In the genomic region with DNA sequence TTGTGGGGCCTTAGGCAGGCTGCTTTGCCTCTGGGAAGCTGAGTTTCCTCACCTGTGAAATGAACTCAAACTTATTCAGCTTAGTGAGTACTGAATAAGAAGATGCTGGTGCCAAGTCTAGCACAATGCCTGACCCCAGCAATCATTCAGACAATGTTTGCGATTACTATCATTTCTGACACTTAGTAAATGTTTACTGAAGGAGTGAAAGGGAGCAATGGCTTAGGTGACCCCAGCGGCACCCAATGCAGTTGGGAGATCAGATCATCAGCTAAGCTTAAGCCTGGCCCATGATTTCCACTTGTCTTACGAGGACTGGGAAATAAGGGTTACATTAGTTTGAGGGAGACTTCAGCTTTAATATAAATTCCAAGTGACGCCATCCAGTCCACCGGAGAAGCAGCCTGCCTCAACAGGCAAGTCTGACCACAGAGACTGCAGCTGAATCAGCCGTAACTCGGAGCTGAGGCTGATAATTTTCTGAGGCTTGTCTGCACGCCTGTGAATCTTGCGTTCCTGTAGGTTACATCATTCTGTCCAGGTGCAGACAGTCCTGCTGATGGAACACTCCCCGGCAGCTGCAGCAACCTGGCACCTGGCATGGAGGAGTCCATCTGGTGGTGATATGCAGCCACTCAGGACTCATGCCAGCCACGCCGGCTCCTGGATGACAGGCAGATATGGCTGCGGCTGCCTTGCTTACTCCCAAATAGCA, we compare ENCODE assay signal across 8 cellular contexts. TPM values are rescaled to one million over a fixed set of nuclear protein-coding genes. Genes with fewer than 3 reads are reported as not detected.
DNase-seq lines count a peak whose midpoint lies in the region; ATAC-seq and TF ChIP-seq lines count a peak whose summit lies in the region.
"Had no signal": no experiment of that assay in that cellular context is flagged by ENCODE, and none has a peak within 500 bp of the region (broad histone marks: within the 10 kb centered on the region; RNA-seq: fewer than 3 reads in every experiment).

No MANE protein-coding gene starts in this region.

- TF ChIP-seq POLR2A in erythroblast (IDR thresholded peaks at IDR 0.05; ENCODE audit: low read length) = no peak

- H3K4me1 ChIP-seq in smooth muscle cell (ENCODE audit: low read depth) = no peaks in the 10 kb centered on the region

- TF ChIP-seq CTCF in LNCaP clone FGC (IDR thresholded peaks at IDR 0.05; ENCODE audit: control insufficient read depth, extremely low read depth, insufficient read depth) (peak; percentile 29; the same call in 1 of the 2 replicates), smooth muscle cell (IDR thresholded peaks at IDR 0.05; ENCODE audit: borderline replicate concordance, insufficient read depth, poor library complexity, severe bottlenecking) (no peak)

- H3K79me2 ChIP-seq in smooth muscle cell (ENCODE audit: low read depth) = no peaks in the 10 kb centered on the region

- H3K4me2 ChIP-seq in smooth muscle cell = peak overlapping the region; percentile 23

- DNase-seq in LNCaP clone FGC (ENCODE audit: low read depth) = peak; percentile 55
- DNase-seq in NCI-H748 treated with DMSO at 0.1 percent for 48 hours (lab: John Stamatoyannopoulos, UW) = peak; percentile 37
- DNase-seq in smooth muscle cell (lab: John Stamatoyannopoulos, UW; ENCODE audit: unreplicated experiment) = no peak
- no peak for DNase-seq in erythroblast (lab: John Stamatoyannopoulos, UW)
- DNase-seq in amniotic stem cell (lab: John Stamatoyannopoulos, UW) = no peak
- DNase-seq: stimulated activated CD4-positive, alpha-beta T cell treated with anti-CD3 and anti-CD28 coated beads, Interleukin-4, amount 100 ng/mL, for 24 hours had no signal

- WGBS in smooth muscle cell (ENCODE audit: low lambda C conversion rate) = 56% methylated on average over 13 of the region's 13 CpGs

- ATAC-seq in esophagus mucosa = peak; percentile 78
- ATAC-seq in GM21717 (IDR thresholded peaks at IDR 0.05; ENCODE audit: unreplicated experiment) = no peak

- H4K20me1 ChIP-seq in smooth muscle cell (ENCODE audit: low read depth) = no peaks in the 10 kb centered on the region

- no peak overlapping the region for H2AFZ ChIP-seq in smooth muscle cell (ENCODE audit: low read depth)

- no peak overlapping the region for H3K9ac ChIP-seq in smooth muscle cell (ENCODE audit: low read depth)

- no peaks in the 10 kb centered on the region for H3K9me3 ChIP-seq in smooth muscle cell (replicated peaks; ENCODE audit: low read depth)

- H3K27ac ChIP-seq in smooth muscle cell (ENCODE audit: low read depth) = peak overlapping the region; percentile 58

- H3F3A ChIP-seq in smooth muscle cell (ENCODE audit: low read depth) = no peaks in the 10 kb centered on the region

- H3K27me3 ChIP-seq in smooth muscle cell (ENCODE audit: low read depth) = no peaks in the 10 kb centered on the region

- H3K36me3 ChIP-seq in smooth muscle cell (ENCODE audit: low read depth) = no peaks in the 10 kb centered on the region

- H3K4me3 ChIP-seq in LNCaP clone FGC (ENCODE audit: low read depth, low read length) = no peak overlapping the region
- no peak overlapping the region for H3K4me3 ChIP-seq in smooth muscle cell

RNA-seq across cellular contexts. Expression of a gene that starts 34.8 kb away (rescaled TPM):
- total RNA-seq in esophagus mucosa (0.88 TPM), smooth muscle cell (36.5 and 111 TPM in 2 replicates)
- 50.2 and 91.7 TPM in 2 replicates for polyA plus RNA-seq in smooth muscle cell

RNA-seq across cellular contexts. Expression of a gene that starts 49.5 kb away (rescaled TPM):
- total RNA-seq in esophagus mucosa = 7.1 TPM
- 5.1 and 6.4 TPM in 2 replicates for total RNA-seq in smooth muscle cell
- polyA plus RNA-seq in smooth muscle cell = 2.1 and 2.2 TPM in 2 replicates

Comparison
In these comparisons a context has a peak if more than half of its experiments do, and no peak if none do; other contexts are left out.
1. DNase-seq: peak in LNCaP clone FGC (single experiment) and NCI-H748 treated with DMSO at 0.1 percent for 48 hours (single experiment); none in smooth muscle cell (single experiment), erythroblast (0 of 2) and amniotic stem cell (single experiment).
2. RNA of a gene that starts 34.8 kb away (total RNA-seq): 36.5 to 111 TPM in smooth muscle cell; 0.88 TPM in esophagus mucosa (single experiment); every median in the first group is over 10 times any median in the second.